ENCODE assay signal across 1 cellular context in the genomic region with DNA sequence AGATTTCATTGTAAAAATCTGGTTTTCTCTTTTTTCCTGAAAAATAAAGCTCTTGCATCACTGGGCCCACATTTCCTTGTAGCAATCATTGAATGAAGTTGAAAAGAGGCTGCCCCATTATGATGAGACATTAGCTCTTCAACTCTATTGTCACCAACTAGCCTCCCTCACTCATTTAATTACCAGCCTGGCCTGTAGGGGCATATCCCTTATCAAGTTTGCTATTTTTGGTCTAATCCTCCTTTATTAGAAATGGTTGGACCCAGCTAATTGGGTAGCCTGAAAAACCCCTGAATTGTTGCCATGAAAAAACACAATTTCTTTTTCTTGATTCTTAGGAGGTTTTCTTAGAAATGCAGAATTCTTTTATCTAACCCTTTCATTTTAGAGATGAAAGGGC.
TF ChIP-seq lines count a peak whose summit lies in the region.

No MANE protein-coding gene starts in this region.

TF ChIP-seq in SK-N-SH, 30 proteins besides CTCF, POLR2A, EP300 and RAD21 (continued from another document):
- TF ChIP-seq PBX3 (IDR thresholded peaks at IDR 0.05) = no peak
- TF ChIP-seq JUND (IDR thresholded peaks at IDR 0.05) = no peak
- no peak for TF ChIP-seq TEAD4 (IDR thresholded peaks at IDR 0.05; ENCODE audit: borderline replicate concordance, insufficient read depth)
